ENCODE assay signal across 28 cellular contexts in genomic region chr18:25614168-25614567, GRCh38.
"Had no signal": no experiment of that assay in that cellular context is flagged by ENCODE, and none has a peak within 500 bp of the region (broad histone marks: within the 10 kb centered on the region; RNA-seq: fewer than 3 reads in every experiment).

No MANE protein-coding gene starts in this region.

- H3K27ac ChIP-seq: body of pancreas, foreskin keratinocyte, left lung, suprapubic skin, transverse colon, VCaP had no signal

- H3K4me3 ChIP-seq: body of pancreas, left lung, lung, suprapubic skin, transverse colon had no signal

- H3K4me1 Mint-ChIP-seq: activated CD4-positive, alpha-beta T cell treated with anti-CD3 and anti-CD28 coated beads, Interleukin-2, amount 10 ng/mL, durations not matched to agents 7 days and 5 days; activated CD8-positive, alpha-beta memory T cell treated with anti-CD3 and anti-CD28 coated beads, Interleukin-2, amount 10 ng/mL, durations not matched to agents 7 days and 5 days; activated naive CD4-positive, alpha-beta T cell treated with anti-CD3 and anti-CD28 coated beads, Interleukin-2, amount 50 U/mL, for 24 hours; naive thymus-derived CD4-positive, alpha-beta T cell; stimulated activated effector memory CD8-positive, alpha-beta T cell treated with anti-CD3 and anti-CD28 coated beads, Interleukin-12 subunit alpha, Interleukin-12 subunit beta, amount 100 ng/mL, for 72 hours; stimulated activated naive CD8-positive, alpha-beta T cell treated with anti-CD3 and anti-CD28 coated beads, Interleukin-15, amount 100 ng/mL, for 72 hours had no signal

- H3K4me3 Mint-ChIP-seq: activated CD4-positive, alpha-beta T cell treated with anti-CD3 and anti-CD28 coated beads, Interleukin-2, amount 10 ng/mL, durations not matched to agents 7 days and 5 days; activated CD8-positive, alpha-beta memory T cell treated with anti-CD3 and anti-CD28 coated beads, Interleukin-2, amount 10 ng/mL, durations not matched to agents 7 days and 5 days; activated CD8-positive, alpha-beta T cell treated with anti-CD3 and anti-CD28 coated beads for 36 hours; activated naive CD4-positive, alpha-beta T cell treated with anti-CD3 and anti-CD28 coated beads, Interleukin-2, amount 50 U/mL, for 24 hours; dendritic cell treated with granulocyte-macrophage colony-stimulating factor and Interleukin-4, amounts not matched to agents 40 ng/mL and 50 ng/mL, for 4 days; naive thymus-derived CD4-positive, alpha-beta T cell; neural crest cell; stimulated activated effector memory CD8-positive, alpha-beta T cell treated with anti-CD3 and anti-CD28 coated beads, Interleukin-12 subunit alpha, Interleukin-12 subunit beta, amount 100 ng/mL, for 72 hours; stimulated activated naive CD8-positive, alpha-beta T cell treated with anti-CD3 and anti-CD28 coated beads, Interleukin-15, amount 100 ng/mL, for 72 hours had no signal

- H3K27me3 ChIP-seq: body of pancreas, foreskin keratinocyte, left lung, suprapubic skin, transverse colon had no signal

- H3K36me3 ChIP-seq: left lung, suprapubic skin, transverse colon had no signal

- DNase-seq: activated CD4-positive, alpha-beta T cell treated with anti-CD3 and anti-CD28 coated beads, Interleukin-2, amount 10 ng/mL, durations not matched to agents 7 days and 5 days; activated CD4-positive, CD25-positive, alpha-beta regulatory T cell treated with anti-CD3 and anti-CD28 coated beads, Interleukin-2, amount 50 U/mL, for 72 hours; activated CD8-positive, alpha-beta memory T cell treated with anti-CD3 and anti-CD28 coated beads, Interleukin-2, amount 10 ng/mL, durations not matched to agents 7 days and 5 days; activated CD8-positive, alpha-beta T cell treated with anti-CD3 and anti-CD28 coated beads for 36 hours; activated effector memory CD4-positive, alpha-beta T cell treated with anti-CD3 and anti-CD28 coated beads, Interleukin-2, amount 50 U/mL, for 16 hours; activated T-cell treated with anti-CD3 and anti-CD28 coated beads for 4 hours; anterior cingulate cortex; body of pancreas; caudate nucleus; effector CD4-positive, alpha-beta T cell; erythroblast; foreskin keratinocyte; kidney glomerular epithelial cell; left lung; naive thymus-derived CD4-positive, alpha-beta T cell; posterior cingulate gyrus; small intestine; stimulated activated CD4-positive, alpha-beta T cell treated with anti-CD3 and anti-CD28 coated beads, Interleukin-2, amount 100 ng/mL, for 24 hours; stimulated activated naive CD8-positive, alpha-beta T cell treated with anti-CD3 and anti-CD28 coated beads, Interleukin-15, amount 100 ng/mL, for 72 hours; transverse colon had no signal

- H3K4me1 ChIP-seq: body of pancreas, foreskin keratinocyte, left lung, suprapubic skin, transverse colon had no signal

- H3K27me3 Mint-ChIP-seq: activated CD4-positive, alpha-beta T cell treated with anti-CD3 and anti-CD28 coated beads, Interleukin-2, amount 10 ng/mL, durations not matched to agents 7 days and 5 days; activated CD8-positive, alpha-beta memory T cell treated with anti-CD3 and anti-CD28 coated beads, Interleukin-2, amount 10 ng/mL, durations not matched to agents 7 days and 5 days; activated CD8-positive, alpha-beta T cell treated with anti-CD3 and anti-CD28 coated beads for 36 hours; activated naive CD4-positive, alpha-beta T cell treated with anti-CD3 and anti-CD28 coated beads, Interleukin-2, amount 50 U/mL, for 24 hours; dendritic cell treated with granulocyte-macrophage colony-stimulating factor and Interleukin-4, amounts not matched to agents 40 ng/mL and 50 ng/mL, for 4 days; stimulated activated naive CD8-positive, alpha-beta T cell treated with anti-CD3 and anti-CD28 coated beads, Interleukin-15, amount 100 ng/mL, for 72 hours had no signal

- H3K9me3 Mint-ChIP-seq: activated CD4-positive, alpha-beta T cell treated with anti-CD3 and anti-CD28 coated beads, Interleukin-2, amount 10 ng/mL, durations not matched to agents 7 days and 5 days; activated CD8-positive, alpha-beta T cell treated with anti-CD3 and anti-CD28 coated beads for 36 hours; dendritic cell treated with granulocyte-macrophage colony-stimulating factor and Interleukin-4, amounts not matched to agents 40 ng/mL and 50 ng/mL, for 4 days had no signal

- ATAC-seq: activated CD8-positive, alpha-beta memory T cell treated with anti-CD3 and anti-CD28 coated beads, Interleukin-2, amount 10 ng/mL, durations not matched to agents 7 days and 5 days; activated CD8-positive, alpha-beta T cell treated with anti-CD3 and anti-CD28 coated beads for 36 hours; body of pancreas; foreskin keratinocyte; left lung; naive thymus-derived CD4-positive, alpha-beta T cell; sciatic nerve; stimulated activated effector memory CD8-positive, alpha-beta T cell treated with anti-CD3 and anti-CD28 coated beads, Interleukin-12 subunit alpha, Interleukin-12 subunit beta, amount 100 ng/mL, for 72 hours; stimulated activated naive CD8-positive, alpha-beta T cell treated with anti-CD3 and anti-CD28 coated beads, Interleukin-15, amount 100 ng/mL, for 72 hours had no signal

- H3K27ac Mint-ChIP-seq: activated CD4-positive, alpha-beta T cell treated with anti-CD3 and anti-CD28 coated beads, Interleukin-2, amount 10 ng/mL, durations not matched to agents 7 days and 5 days; activated CD8-positive, alpha-beta memory T cell treated with anti-CD3 and anti-CD28 coated beads, Interleukin-2, amount 10 ng/mL, durations not matched to agents 7 days and 5 days; activated CD8-positive, alpha-beta T cell treated with anti-CD3 and anti-CD28 coated beads for 36 hours; activated naive CD4-positive, alpha-beta T cell treated with anti-CD3 and anti-CD28 coated beads, Interleukin-2, amount 50 U/mL, for 24 hours; dendritic cell treated with granulocyte-macrophage colony-stimulating factor and Interleukin-4, amounts not matched to agents 40 ng/mL and 50 ng/mL, for 4 days; naive thymus-derived CD4-positive, alpha-beta T cell; stimulated activated effector memory CD8-positive, alpha-beta T cell treated with anti-CD3 and anti-CD28 coated beads, Interleukin-12 subunit alpha, Interleukin-12 subunit beta, amount 100 ng/mL, for 72 hours had no signal

- H3K9me3 ChIP-seq: body of pancreas, left lung, suprapubic skin, transverse colon had no signal

- H3K36me3 Mint-ChIP-seq: activated CD8-positive, alpha-beta memory T cell treated with anti-CD3 and anti-CD28 coated beads, Interleukin-2, amount 10 ng/mL, durations not matched to agents 7 days and 5 days; activated naive CD4-positive, alpha-beta T cell treated with anti-CD3 and anti-CD28 coated beads, Interleukin-2, amount 50 U/mL, for 24 hours; naive thymus-derived CD4-positive, alpha-beta T cell; stimulated activated effector memory CD8-positive, alpha-beta T cell treated with anti-CD3 and anti-CD28 coated beads, Interleukin-12 subunit alpha, Interleukin-12 subunit beta, amount 100 ng/mL, for 72 hours had no signal
